In the genomic region with DNA sequence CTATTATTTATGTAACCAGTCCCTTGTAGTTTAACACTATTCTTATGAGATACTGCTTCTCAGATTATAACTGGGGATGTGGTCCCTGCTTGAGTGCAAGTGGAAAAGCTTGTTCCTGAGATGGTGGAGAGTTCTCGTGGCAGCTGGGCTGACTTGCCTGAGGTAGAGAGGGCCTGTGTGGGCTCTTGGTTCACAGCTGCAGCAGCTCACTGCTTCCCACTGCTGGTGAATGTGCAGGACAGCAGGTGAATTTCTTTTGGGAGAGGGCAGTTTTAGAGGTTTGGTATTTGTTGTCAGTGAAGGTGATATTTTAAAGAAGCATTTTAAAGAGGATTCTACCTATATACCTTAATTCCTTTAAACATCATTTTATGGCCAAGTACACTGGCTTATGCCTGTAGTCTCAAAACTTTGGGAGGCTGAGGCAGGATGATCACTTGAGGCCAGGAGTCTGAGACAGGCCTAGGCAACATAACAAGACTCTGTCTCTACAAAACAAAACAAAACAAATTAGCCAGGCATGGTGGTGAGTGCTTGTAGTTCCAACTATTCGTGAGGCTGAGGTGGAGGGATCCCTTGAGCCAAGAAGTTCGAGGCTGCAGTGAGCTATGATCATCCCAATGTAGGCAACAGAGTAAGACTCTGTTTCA, we compare ENCODE assay signal across 8 cellular contexts.
A peak's percentile ranks its signal among the peaks of the same experiment; 100 is the strongest.
DNase-seq lines count a peak whose midpoint lies in the region; ATAC-seq and TF ChIP-seq lines count a peak whose summit lies in the region.

No MANE protein-coding gene starts in this region.

- no peaks in the 10 kb centered on the region for H3K9me3 Mint-ChIP-seq in T-helper 1 cell treated with Interleukin-12 subunit alpha and Interleukin-12 subunit beta and Interleukin-4 antibody, amounts not matched to agents 30 μg/mL and 1 μg/mL, for 36 hours

- no peaks in the 10 kb centered on the region for H3K4me1 ChIP-seq in ascending aorta
- no peaks in the 10 kb centered on the region for H3K4me1 ChIP-seq in smooth muscle cell (ENCODE audit: low read depth)

- peaks cover 37% of the 10 kb centered on the region for H4K20me1 ChIP-seq in smooth muscle cell (ENCODE audit: low read depth)

- H3K4me2 ChIP-seq in smooth muscle cell, result no peak overlapping the region

- H3K4me3 Mint-ChIP-seq in T-helper 1 cell treated with Interleukin-12 subunit alpha and Interleukin-12 subunit beta and Interleukin-4 antibody, amounts not matched to agents 30 μg/mL and 1 μg/mL, for 36 hours, result no peak overlapping the region

- ATAC-seq in HG02840 (IDR thresholded peaks at IDR 0.05; ENCODE audit: low FRiP score, unreplicated experiment), result peak; percentile 74

- peak overlapping the region; percentile 37 for H3K27ac Mint-ChIP-seq in T-helper 1 cell treated with Interleukin-12 subunit alpha and Interleukin-12 subunit beta and Interleukin-4 antibody, amounts not matched to agents 30 μg/mL and 1 μg/mL, for 36 hours

- H3K4me1 Mint-ChIP-seq in T-helper 1 cell treated with Interleukin-12 subunit alpha and Interleukin-12 subunit beta and Interleukin-4 antibody, amounts not matched to agents 30 μg/mL and 1 μg/mL, for 36 hours (ENCODE audit: low read depth), result peaks cover 8% of the 10 kb centered on the region

- H3K36me3 ChIP-seq in ascending aorta (peaks cover 0 to 8% of the 10 kb centered on the region in 2 donors), smooth muscle cell (ENCODE audit: low read depth) (no peaks in the 10 kb centered on the region)

- H3F3A ChIP-seq in smooth muscle cell (ENCODE audit: low read depth), result no peaks in the 10 kb centered on the region

- 49% methylated on average over 3 of the region's 3 CpGs for WGBS in smooth muscle cell (ENCODE audit: low lambda C conversion rate)

- H2AFZ ChIP-seq in smooth muscle cell (ENCODE audit: low read depth), result no peak overlapping the region

- TF ChIP-seq CTCF in ascending aorta (IDR thresholded peaks at IDR 0.05), result peak; percentile 86 to 97 (median 93)
- TF ChIP-seq CTCF in smooth muscle cell (IDR thresholded peaks at IDR 0.05; ENCODE audit: borderline replicate concordance, insufficient read depth, poor library complexity, severe bottlenecking), result peak; percentile 93

- no peak overlapping the region for H3K27ac ChIP-seq in ascending aorta
- no peak overlapping the region for H3K27ac ChIP-seq in smooth muscle cell (ENCODE audit: low read depth)

- H3K27me3 ChIP-seq in ascending aorta (no peaks in the 10 kb centered on the region), smooth muscle cell (ENCODE audit: low read depth) (no peaks in the 10 kb centered on the region)

- no peaks in the 10 kb centered on the region for H3K9me3 ChIP-seq in ascending aorta
- no peaks in the 10 kb centered on the region for H3K9me3 ChIP-seq in smooth muscle cell (replicated peaks; ENCODE audit: low read depth)

- no peak overlapping the region for H3K4me3 ChIP-seq in ascending aorta
- no peak overlapping the region for H3K4me3 ChIP-seq in smooth muscle cell

- peak; percentile 1 for DNase-seq in NK-92 treated with Interleukin-12 subunit alpha and Interleukin-12 subunit beta, amount 100 ng/mL, for 24 hours (lab: John Stamatoyannopoulos, UW)
- no peak for DNase-seq in NK-92 (lab: John Stamatoyannopoulos, UW; ENCODE audit: unreplicated experiment)
- peak; percentile 65 to 89 (median 72) for DNase-seq in NCI-H1417 (lab: John Stamatoyannopoulos, UW)
- peak; percentile 16 to 72 for DNase-seq in ascending aorta (ENCODE audit: low spot score in 2 of 2)
- DNase-seq in hippocampal formation (lab: John Stamatoyannopoulos, UW), result peak; percentile 45 to 76
- DNase-seq in smooth muscle cell (lab: John Stamatoyannopoulos, UW; ENCODE audit: unreplicated experiment), result no peak

- intact Hi-C loops in ascending aorta (cut with DNase I), result loop anchor here (1.0 to 2.0 kb wide), 2 partner anchors 150 to 168 kb away; no protein-coding TSS in a partner anchor

- H3K36me3 Mint-ChIP-seq in T-helper 1 cell treated with Interleukin-12 subunit alpha and Interleukin-12 subunit beta and Interleukin-4 antibody, amounts not matched to agents 30 μg/mL and 1 μg/mL, for 36 hours (ENCODE audit: low read depth), result peaks cover 2% of the 10 kb centered on the region

- H3K9ac ChIP-seq in smooth muscle cell (ENCODE audit: low read depth), result no peak overlapping the region

- no peaks in the 10 kb centered on the region for H3K27me3 Mint-ChIP-seq in T-helper 1 cell treated with Interleukin-12 subunit alpha and Interleukin-12 subunit beta and Interleukin-4 antibody, amounts not matched to agents 30 μg/mL and 1 μg/mL, for 36 hours (ENCODE audit: low read depth)

- peaks cover 7% of the 10 kb centered on the region for H3K79me2 ChIP-seq in smooth muscle cell (ENCODE audit: low read depth)

Comparison
In these comparisons a context has a peak if more than half of its experiments do, and no peak if none do; other contexts are left out.
1. DNase-seq: peak in NK-92 treated with Interleukin-12 subunit alpha and Interleukin-12 subunit beta, amount 100 ng/mL, for 24 hours (single experiment), NCI-H1417 (3 of 3), ascending aorta (2 of 2) and hippocampal formation (2 of 2); none in NK-92 (single experiment) and smooth muscle cell (single experiment).